ENCODE assay signal across 16 cellular contexts in the genomic region with DNA sequence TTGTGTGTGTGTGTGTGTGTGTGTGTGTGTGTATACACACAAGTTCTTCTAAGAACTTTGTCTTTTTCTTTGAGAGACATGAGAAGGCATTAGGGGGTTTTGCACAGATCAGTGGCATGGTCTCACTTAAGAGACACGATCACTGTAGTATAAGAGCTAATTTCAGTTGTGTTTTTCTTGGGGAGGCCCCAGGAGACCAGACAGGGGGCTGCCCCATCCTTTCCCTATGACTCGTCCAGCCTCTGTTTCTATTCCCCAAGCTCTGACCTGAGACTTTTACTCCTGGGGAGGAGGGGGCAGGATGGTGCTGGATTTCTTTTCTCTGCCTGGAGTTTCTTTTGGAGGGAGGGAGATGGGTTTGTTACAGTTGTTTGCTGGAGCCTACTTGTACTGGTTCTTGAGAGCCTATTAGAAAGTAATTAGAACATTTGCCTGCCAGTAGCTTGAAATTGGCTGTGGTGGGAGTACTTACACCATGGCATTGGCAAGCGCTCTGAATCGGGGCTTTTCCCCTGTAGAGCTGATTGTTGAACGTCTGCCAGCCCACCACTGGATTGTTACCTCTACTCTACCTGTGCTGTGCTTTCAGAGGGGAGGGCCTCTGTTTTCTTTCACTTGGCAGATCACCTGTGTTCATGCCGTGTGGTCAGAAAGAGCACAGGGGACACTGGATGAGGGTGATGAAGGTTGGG.
DNase-seq lines count a peak whose midpoint lies in the region; ATAC-seq, FAIRE-seq and TF ChIP-seq lines count a peak whose summit lies in the region.
"Had no signal": no experiment of that assay in that cellular context is flagged by ENCODE, and none has a peak within 500 bp of the region (broad histone marks: within the 10 kb centered on the region; RNA-seq: fewer than 3 reads in every experiment).

No MANE protein-coding gene starts in this region.

- H3K4me1 ChIP-seq in left ventricle myocardium inferior, result peaks cover 87% of the 10 kb centered on the region
- H3K4me1 ChIP-seq in astrocyte (ENCODE audit: insufficient read depth, low read length), result peaks cover 12% of the 10 kb centered on the region

- H3K27me3 ChIP-seq in left ventricle myocardium inferior (ENCODE audit: low read depth) (no peaks in the 10 kb centered on the region), astrocyte (ENCODE audit: insufficient read depth, low read length) (no peaks in the 10 kb centered on the region)

- no peak overlapping the region for H2AFZ ChIP-seq in astrocyte (ENCODE audit: low read depth, low read length)
- H2AFZ ChIP-seq: GM23338 had no signal

- ATAC-seq in left cardiac atrium (no peak), HG02759 (IDR thresholded peaks at IDR 0.05; ENCODE audit: unreplicated experiment) (peak; percentile 48), natural killer cell (no peak), GM18520 (IDR thresholded peaks at IDR 0.05; ENCODE audit: unreplicated experiment) (no peak)

- DNase-seq in left ventricle myocardium inferior (no peak), left cardiac atrium (no peak), astrocyte (ENCODE audit: low read depth) (no peak), chondrocyte (ENCODE audit: low spot score) (no peak), natural killer cell (no peak), DMS 273 (lab: John Stamatoyannopoulos, UW; ENCODE audit: unreplicated experiment) (no peak)
- DNase-seq: activated naive CD8-positive, alpha-beta T cell treated with anti-CD3 and anti-CD28 coated beads, Interleukin-2, amount 10 ng/mL, durations not matched to agents 7 days and 5 days; cortex of kidney; GF-D8; mesendoderm; MV-4-11; NCI-H524; stimulated activated CD4-positive, alpha-beta T cell treated with anti-CD3 and anti-CD28 coated beads, Interleukin-15, amount 100 ng/mL, for 24 hours had no signal

- intact Hi-C loops in left ventricle myocardium inferior (cut with micrococcal nuclease), result no loop called here
- intact Hi-C loops in left cardiac atrium (cut with DNase I), result loop anchor here in 1 of 2 donors (5.0 kb wide), 1 partner anchor 34 kb away; no protein-coding TSS in a partner anchor
- intact Hi-C loops in natural killer cell (cut with micrococcal nuclease), result no loop called here

- H3K27ac Mint-ChIP-seq in astrocyte (ENCODE audit: unreplicated experiment) (peak overlapping the region; percentile 27), chondrocyte (ENCODE audit: unreplicated experiment) (no peak overlapping the region), natural killer cell (no peak overlapping the region)
- H3K27ac Mint-ChIP-seq: activated naive CD8-positive, alpha-beta T cell treated with anti-CD3 and anti-CD28 coated beads, Interleukin-2, amount 10 ng/mL, durations not matched to agents 7 days and 5 days; GM23338 had no signal

- H4K20me1 ChIP-seq in astrocyte (ENCODE audit: insufficient read depth, low read length), result peaks cover 78% of the 10 kb centered on the region

- H3K9me3 ChIP-seq in left ventricle myocardium inferior (replicated peaks) (no peaks in the 10 kb centered on the region), astrocyte (ENCODE audit: insufficient read depth, low read depth, low read length) (no peaks in the 10 kb centered on the region)

- H3K9ac ChIP-seq in astrocyte (ENCODE audit: low read length), result no peak overlapping the region

- H3K36me3 Mint-ChIP-seq in astrocyte (ENCODE audit: low read depth, unreplicated experiment) (peaks cover 8% of the 10 kb centered on the region), chondrocyte (ENCODE audit: low read depth) (no peaks in the 10 kb centered on the region), natural killer cell (no peaks in the 10 kb centered on the region)
- H3K36me3 Mint-ChIP-seq: activated naive CD8-positive, alpha-beta T cell treated with anti-CD3 and anti-CD28 coated beads, Interleukin-2, amount 10 ng/mL, durations not matched to agents 7 days and 5 days had no signal

- no peak overlapping the region for H3K4me2 ChIP-seq in astrocyte (ENCODE audit: low read length)
- H3K4me2 ChIP-seq: GM23338 had no signal

- H3K27me3 Mint-ChIP-seq in astrocyte (ENCODE audit: low read depth, unreplicated experiment), result peaks cover 24% of the 10 kb centered on the region
- peaks cover 1% of the 10 kb centered on the region for H3K27me3 Mint-ChIP-seq in chondrocyte (ENCODE audit: low read depth)
- peaks cover 12 to 19% of the 10 kb centered on the region in 2 donors for H3K27me3 Mint-ChIP-seq in natural killer cell (ENCODE audit: low read depth in 2 of 2)

- TF ChIP-seq CTCF in left ventricle myocardium inferior (IDR thresholded peaks at IDR 0.05; ENCODE audit: borderline replicate concordance) (no peak), astrocyte (IDR thresholded peaks at IDR 0.05; ENCODE audit: insufficient read depth, low read depth, low read length) (no peak), chondrocyte (IDR thresholded peaks at IDR 0.05) (no peak), natural killer cell (IDR thresholded peaks at IDR 0.05) (no peak)

- no peaks in the 10 kb centered on the region for H3K36me3 ChIP-seq in left ventricle myocardium inferior
- no peaks in the 10 kb centered on the region for H3K36me3 ChIP-seq in astrocyte (ENCODE audit: insufficient read depth, low read length)

- peaks cover 5% of the 10 kb centered on the region for H3K79me2 ChIP-seq in astrocyte (ENCODE audit: insufficient read depth, low read length)

- H3K9me3 Mint-ChIP-seq in astrocyte (ENCODE audit: unreplicated experiment), result no peaks in the 10 kb centered on the region
- no peaks in the 10 kb centered on the region for H3K9me3 Mint-ChIP-seq in chondrocyte (ENCODE audit: low read depth)
- no peaks in the 10 kb centered on the region for H3K9me3 Mint-ChIP-seq in natural killer cell
- H3K9me3 Mint-ChIP-seq: activated naive CD8-positive, alpha-beta T cell treated with anti-CD3 and anti-CD28 coated beads, Interleukin-2, amount 10 ng/mL, durations not matched to agents 7 days and 5 days; GM23338 had no signal

- H3K27ac ChIP-seq in left ventricle myocardium inferior (replicated peaks), result peak overlapping the region; percentile 92
- H3K27ac ChIP-seq in astrocyte (ENCODE audit: low read depth, low read length), result no peak overlapping the region

- H3K4me3 ChIP-seq in left ventricle myocardium inferior (no peak overlapping the region), astrocyte (ENCODE audit: insufficient read depth, low read depth, low read length) (no peak overlapping the region)
- H3K4me3 ChIP-seq: GM23338 had no signal

- FAIRE-seq in astrocyte (lab: Jason Lieb, UNC), result no peak

- H3K4me1 Mint-ChIP-seq in astrocyte (ENCODE audit: low read depth, unreplicated experiment) (peaks cover 25% of the 10 kb centered on the region), chondrocyte (ENCODE audit: low read depth) (peaks cover 43% of the 10 kb centered on the region), natural killer cell (no peaks in the 10 kb centered on the region)
- H3K4me1 Mint-ChIP-seq: activated naive CD8-positive, alpha-beta T cell treated with anti-CD3 and anti-CD28 coated beads, Interleukin-2, amount 10 ng/mL, durations not matched to agents 7 days and 5 days had no signal

- H3K4me3 Mint-ChIP-seq in astrocyte (ENCODE audit: unreplicated experiment) (no peak overlapping the region), chondrocyte (ENCODE audit: unreplicated experiment) (no peak overlapping the region), natural killer cell (no peak overlapping the region)
- H3K4me3 Mint-ChIP-seq: activated naive CD8-positive, alpha-beta T cell treated with anti-CD3 and anti-CD28 coated beads, Interleukin-2, amount 10 ng/mL, durations not matched to agents 7 days and 5 days; GM23338 had no signal
